20 cellular contexts compared by ENCODE assay signal in the genomic region with DNA sequence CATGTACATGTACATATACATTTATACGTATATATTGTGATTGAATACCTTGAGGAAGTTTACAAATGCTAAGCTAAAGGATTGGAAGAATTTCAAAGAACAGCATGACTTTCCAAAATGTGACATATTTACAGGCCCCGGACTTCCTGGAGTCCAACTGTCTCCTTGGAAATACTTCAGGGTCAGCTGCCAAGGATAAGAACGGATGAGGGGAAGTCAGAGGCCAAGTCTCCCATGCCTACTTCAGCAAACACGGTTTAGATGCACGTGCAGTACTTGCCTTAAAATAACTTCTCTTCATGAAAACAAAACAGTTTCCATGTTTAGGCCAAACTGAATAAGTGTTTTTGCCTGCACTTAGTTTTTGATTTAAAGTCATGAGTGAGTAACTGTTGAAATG.
DNase-seq lines count a peak whose midpoint lies in the region; ATAC-seq and TF ChIP-seq lines count a peak whose summit lies in the region.
"Had no signal": no experiment of that assay in that cellular context is flagged by ENCODE, and none has a peak within 500 bp of the region (broad histone marks: within the 10 kb centered on the region; RNA-seq: fewer than 3 reads in every experiment).

No MANE protein-coding gene starts in this region.

- ATAC-seq in left ventricle myocardium superior (peak; percentile 36), Right ventricle myocardium inferior (no peak), left lobe of liver (peak; percentile 52), GM21367 (IDR thresholded peaks at IDR 0.05; ENCODE audit: unreplicated experiment) (no peak)
- ATAC-seq: GM12878, GM23338 had no signal

- intact Hi-C loops in left ventricle myocardium superior (cut with micrococcal nuclease): no loop called here
- intact Hi-C loops in Right ventricle myocardium inferior (cut with DNase I): no loop called here
- intact Hi-C loops in tibial artery (cut with DNase I; ENCODE audit: low total_unique reads): no loop called here

- H3K9me3 ChIP-seq in tibial artery: no peaks in the 10 kb centered on the region
- H3K9me3 ChIP-seq: BLaER1 treated with 17β-estradiol and CSF1 and Interleukin-3, amounts not matched to agents 10 nM and 100 nM; Peyer's patch had no signal

- no peak overlapping the region for H3K27ac ChIP-seq in tibial artery
- H3K27ac ChIP-seq: BLaER1 treated with 17β-estradiol and CSF1 and Interleukin-3, amounts not matched to agents 10 nM and 100 nM; Peyer's patch had no signal

- DNase-seq in left ventricle myocardium superior (no peak), Right ventricle myocardium inferior (ENCODE audit: missing footprints) (no peak), dermis blood vessel endothelial cell (peak; percentile 57), left lobe of liver (ENCODE audit: low spot score) (no peak), tibial artery (no peak), NCI-H82 treated with DMSO at 0.1 percent for 48 hours (lab: John Stamatoyannopoulos, UW; ENCODE audit: unreplicated experiment) (no peak)
- DNase-seq: CD8-positive, alpha-beta memory T cell; DMS79 treated with DMSO at 0.1 percent for 48 hours; GDM1; NCI-H1105; NCI-H1694; NCI-H2107; NCI-H2227 treated with DMSO at 0.1 percent for 48 hours; NCI-H524; Peyer's patch; SHP77 had no signal

- H3K4me1 ChIP-seq in tibial artery: peaks cover 0 to 11% (median 0%) of the 10 kb centered on the region in 4 donors

- H3K36me3 ChIP-seq in tibial artery: peaks cover 0 to 18% (median 0%) of the 10 kb centered on the region in 3 donors
- H3K36me3 ChIP-seq: Peyer's patch had no signal

- no peaks in the 10 kb centered on the region for H3K27me3 ChIP-seq in tibial artery
- H3K27me3 ChIP-seq: BLaER1 treated with 17β-estradiol and CSF1 and Interleukin-3, amounts not matched to agents 10 nM and 100 nM; Peyer's patch had no signal

- H3K4me3 ChIP-seq in tibial artery: no peak overlapping the region
- H3K4me3 ChIP-seq: BLaER1 treated with 17β-estradiol and CSF1 and Interleukin-3, amounts not matched to agents 10 nM and 100 nM; GM12878; GM23338; Peyer's patch had no signal

- TF ChIP-seq CTCF in tibial artery (IDR thresholded peaks at IDR 0.05): no peak

Comparison
In these comparisons a context has a peak if more than half of its experiments do, and no peak if none do; other contexts are left out.
1. ATAC-seq: peak in left ventricle myocardium superior (single experiment) and left lobe of liver (single experiment); none in Right ventricle myocardium inferior (single experiment) and GM21367 (single experiment).